In genomic region chr12:67457799-67458680, GRCh38 we compare ENCODE assay signal across 9 cellular contexts.
DNase-seq lines count a peak whose midpoint lies in the region; TF ChIP-seq lines count a peak whose summit lies in the region.
"Had no signal": no experiment of that assay in that cellular context is flagged by ENCODE, and none has a peak within 500 bp of the region (broad histone marks: within the 10 kb centered on the region; RNA-seq: fewer than 3 reads in every experiment).

No MANE protein-coding gene starts in this region.

- H3K4me3 ChIP-seq in mammary epithelial cell (replicated peaks in 1 of 3; ENCODE audit: insufficient read depth in 1 of 3, low read depth in 2 of 3, low read length in 3 of 3) = no peak overlapping the region
- no peak overlapping the region for H3K4me3 ChIP-seq in dorsolateral prefrontal cortex

- H2AFZ ChIP-seq in mammary epithelial cell (ENCODE audit: low read depth, low read length) = peak overlapping the region; percentile 56

- H3K4me1 Mint-ChIP-seq in CD14-positive monocyte (peaks cover 33% of the 10 kb centered on the region), neural crest cell (peaks cover 16% of the 10 kb centered on the region)
- peaks cover 2% of the 10 kb centered on the region for H3K4me1 Mint-ChIP-seq in activated CD4-positive, alpha-beta memory T cell treated with anti-CD3 and anti-CD28 coated beads, Interleukin-2, amount 10 ng/mL, durations not matched to agents 7 days and 5 days

- no peak for DNase-seq in CD14-positive monocyte (ENCODE audit: low spot score)
- peak; percentile 37 to 50 for DNase-seq in Kasumi-1 (lab: John Stamatoyannopoulos, UW)
- DNase-seq in mammary epithelial cell = peak; percentile 52
- DNase-seq in neural crest cell (ENCODE audit: low read depth, low spot score) = no peak
- DNase-seq in SW480 (ENCODE audit: low spot score) = no peak
- DNase-seq in activated CD4-positive, alpha-beta memory T cell treated with anti-CD3 and anti-CD28 coated beads, Interleukin-2, amount 10 ng/mL, durations not matched to agents 7 days and 5 days = no peak
- no peak for DNase-seq in dorsolateral prefrontal cortex
- no peak for DNase-seq in activated CD8-positive, alpha-beta memory T cell treated with anti-CD3 and anti-CD28 coated beads, Interleukin-2, amount 50 U/mL, for 48 hours

- in situ Hi-C loops in mammary epithelial cell (cut with MboI; ENCODE audit: low sequenced_read_pairs in 2 of 2) = loop anchor here in 1 of 2 donors (25.0 kb wide), 1 partner anchor 179 kb away; the partner anchor contains the start of gene DYRK2

- H3K4me1 ChIP-seq in mammary epithelial cell (ENCODE audit: insufficient read depth, low read length) = peaks cover 19% of the 10 kb centered on the region

- no peaks in the 10 kb centered on the region for H3K9me3 ChIP-seq in mammary epithelial cell (replicated peaks; ENCODE audit: insufficient read depth, low read length)

- dilution Hi-C loops in mammary epithelial cell (cut with HindIII; ENCODE audit: low sequenced_read_pairs) = no loop called here

- no TSS peak for BruUV-seq in mammary epithelial cell (replicated peaks; lab: Mats Ljungman, UMichigan)

- H3K27ac ChIP-seq in mammary epithelial cell (ENCODE audit: insufficient read depth, low read depth, low read length) (no peak overlapping the region), dorsolateral prefrontal cortex (no peak overlapping the region)

- H3K36me3 Mint-ChIP-seq in CD14-positive monocyte (peaks cover 0 to 5% of the 10 kb centered on the region in 2 donors), neural crest cell (ENCODE audit: low read depth) (no peaks in the 10 kb centered on the region)
- H3K36me3 Mint-ChIP-seq in activated CD4-positive, alpha-beta memory T cell treated with anti-CD3 and anti-CD28 coated beads, Interleukin-2, amount 10 ng/mL, durations not matched to agents 7 days and 5 days (ENCODE audit: low read depth) = no peaks in the 10 kb centered on the region

- H3K27me3 Mint-ChIP-seq in CD14-positive monocyte (ENCODE audit: low read depth in 3 of 3) = peaks cover 0 to 2% (median 0%) of the 10 kb centered on the region in 3 donors
- H3K27me3 Mint-ChIP-seq in neural crest cell (ENCODE audit: low read depth) = no peaks in the 10 kb centered on the region
- H3K27me3 Mint-ChIP-seq in activated CD4-positive, alpha-beta memory T cell treated with anti-CD3 and anti-CD28 coated beads, Interleukin-2, amount 10 ng/mL, durations not matched to agents 7 days and 5 days = peaks cover 13% of the 10 kb centered on the region

- peak; percentile 54 for TF ChIP-seq CTCF in CD14-positive monocyte (IDR thresholded peaks at IDR 0.05)
- TF ChIP-seq CTCF in mammary epithelial cell (conservative IDR thresholded peaks at IDR 0.05 in 1 of 2, IDR thresholded peaks at IDR 0.05 in 1 of 2; ENCODE audit: extremely low read depth in 1 of 2, insufficient read depth in 1 of 2, low read depth in 1 of 2, low read length in 2 of 2) = peak; percentile 36 to 37
- TF ChIP-seq CTCF in neural crest cell (conservative IDR thresholded peaks at IDR 0.05) = peak; percentile 32
- peak in 22 of 56 donors; percentile 10 to 40 (median 22) for TF ChIP-seq CTCF in dorsolateral prefrontal cortex (IDR thresholded peaks at IDR 0.05 in 54 of 56, conservative IDR thresholded peaks at IDR 0.05 in 2 of 56; ENCODE audit: low read depth in 1 of 56, partially characterized antibody in 56 of 56)

- intact Hi-C loops in CD14-positive monocyte (cut with micrococcal nuclease) = no loop called here
- intact Hi-C loops in mammary epithelial cell (cut with micrococcal nuclease) = loop anchor here (5.0 kb wide), 1 partner anchor 189 kb away; the partner anchor contains the start of gene DYRK2
- intact Hi-C loops in dorsolateral prefrontal cortex (cut with DNase I) = loop anchor here (1.0 to 10.0 kb wide), 3 partner anchors 12 to 394 kb away; partner anchors contain the start of gene DYRK2 (in 1 of the 2)

- CTCF ChIA-PET in mammary epithelial cell (lab: Charles Lee; ENCODE audit: low non-redundant PET) = no interaction called here
- CTCF ChIA-PET in activated CD4-positive, alpha-beta memory T cell treated with anti-CD3 and anti-CD28 coated beads, Interleukin-2, amount 10 ng/mL, durations not matched to agents 7 days and 5 days (lab: Charles Lee) = no interaction called here

- POLR2A ChIA-PET in activated CD4-positive, alpha-beta memory T cell treated with anti-CD3 and anti-CD28 coated beads, Interleukin-2, amount 10 ng/mL, durations not matched to agents 7 days and 5 days (lab: Charles Lee) = no interaction called here

- H3K9ac ChIP-seq in mammary epithelial cell (ENCODE audit: insufficient read depth, low read length) = no peak overlapping the region

- peak overlapping the region; percentile 16 for H3K4me2 ChIP-seq in mammary epithelial cell (ENCODE audit: insufficient read depth, low read depth, low read length)

- no peaks in the 10 kb centered on the region for H4K20me1 ChIP-seq in mammary epithelial cell (ENCODE audit: insufficient read depth, low read length)

- H3K79me2 ChIP-seq in mammary epithelial cell (ENCODE audit: insufficient read depth, low read length) = no peaks in the 10 kb centered on the region

- H3K9me3 Mint-ChIP-seq in CD14-positive monocyte (no peaks in the 10 kb centered on the region), neural crest cell (peaks cover 2% of the 10 kb centered on the region)
- no peaks in the 10 kb centered on the region for H3K9me3 Mint-ChIP-seq in activated CD4-positive, alpha-beta memory T cell treated with anti-CD3 and anti-CD28 coated beads, Interleukin-2, amount 10 ng/mL, durations not matched to agents 7 days and 5 days

- H3K4me3 Mint-ChIP-seq in CD14-positive monocyte (no peak overlapping the region), neural crest cell (no peak overlapping the region)
- no peak overlapping the region for H3K4me3 Mint-ChIP-seq in activated CD4-positive, alpha-beta memory T cell treated with anti-CD3 and anti-CD28 coated beads, Interleukin-2, amount 10 ng/mL, durations not matched to agents 7 days and 5 days

- WGBS in mammary epithelial cell (ENCODE audit: low coverage, missing lambda C conversion rate) = 22% methylated on average over 9 of the region's 10 CpGs

- no peaks in the 10 kb centered on the region for H3K36me3 ChIP-seq in mammary epithelial cell (ENCODE audit: insufficient read depth, low read length)

- peak overlapping the region in 2 of 7 donors; percentile 13 to 21 for H3K27ac Mint-ChIP-seq in CD14-positive monocyte
- no peak overlapping the region for H3K27ac Mint-ChIP-seq in neural crest cell (ENCODE audit: unreplicated experiment)
- no peak overlapping the region for H3K27ac Mint-ChIP-seq in activated CD4-positive, alpha-beta memory T cell treated with anti-CD3 and anti-CD28 coated beads, Interleukin-2, amount 10 ng/mL, durations not matched to agents 7 days and 5 days
- H3K27ac Mint-ChIP-seq: activated naive CD4-positive, alpha-beta T cell treated with anti-CD3 and anti-CD28 coated beads, Interleukin-2, amount 50 U/mL, for 72 hours had no signal

- no peaks in the 10 kb centered on the region for H3K27me3 ChIP-seq in mammary epithelial cell (ENCODE audit: insufficient read depth, low read length)
- no peaks in the 10 kb centered on the region for H3K27me3 ChIP-seq in dorsolateral prefrontal cortex

Comparison
In these comparisons a context has a peak if more than half of its experiments do, and no peak if none do; other contexts are left out.
1. DNase-seq: peak in Kasumi-1 (2 of 2) and mammary epithelial cell (single experiment); none in CD14-positive monocyte (single experiment), neural crest cell (single experiment), SW480 (single experiment), activated CD4-positive, alpha-beta memory T cell treated with anti-CD3 and anti-CD28 coated beads, Interleukin-2, amount 10 ng/mL, durations not matched to agents 7 days and 5 days (single experiment), dorsolateral prefrontal cortex (0 of 10) and activated CD8-positive, alpha-beta memory T cell treated with anti-CD3 and anti-CD28 coated beads, Interleukin-2, amount 50 U/mL, for 48 hours (single experiment).
2. intact Hi-C loops: an anchor here in mammary epithelial cell (5.0 kb wide) and dorsolateral prefrontal cortex (1.0 to 10.0 kb wide); none called in CD14-positive monocyte.